Comparison of ENCODE assay signal across 8 cellular contexts in genomic region chr4:158817562-158818370, GRCh38. TPM values are rescaled to one million over a fixed set of nuclear protein-coding genes. Genes with fewer than 3 reads are reported as not detected.
DNase-seq lines count a peak whose midpoint lies in the region; ATAC-seq and TF ChIP-seq lines count a peak whose summit lies in the region.

No MANE protein-coding gene starts in this region.

- H3K27ac ChIP-seq in heart left ventricle = peak overlapping the region in 9 of 12 donors; percentile 1 to 72 (median 15)
- H3K27ac ChIP-seq in neural progenitor cell = no peak overlapping the region

- H3K4me1 Mint-ChIP-seq in neural progenitor cell = peaks cover 2% of the 10 kb centered on the region

- H2AFZ ChIP-seq in neural progenitor cell (replicated peaks) = no peak overlapping the region

- no peak for TF ChIP-seq POLR2A in heart left ventricle (IDR thresholded peaks at IDR 0.05)

- no peaks in the 10 kb centered on the region for H3K27me3 ChIP-seq in heart left ventricle
- no peaks in the 10 kb centered on the region for H3K27me3 ChIP-seq in neural progenitor cell

- H3K4me2 ChIP-seq in neural progenitor cell = no peak overlapping the region

- H3K4me3 ChIP-seq in heart left ventricle = no peak overlapping the region
- H3K4me3 ChIP-seq in neural progenitor cell = no peak overlapping the region

- intact Hi-C loops in heart left ventricle (cut with DNase I) = no loop called here

- peaks cover 2% of the 10 kb centered on the region for H3K36me3 Mint-ChIP-seq in neural progenitor cell

- TF ChIP-seq CTCF in heart left ventricle (IDR thresholded peaks at IDR 0.05) = no peak
- no peak for TF ChIP-seq CTCF in neural progenitor cell (IDR thresholded peaks at IDR 0.05)

- H3K9ac ChIP-seq in neural progenitor cell = no peak overlapping the region

- no peak overlapping the region for H3K4me3 Mint-ChIP-seq in neural progenitor cell

- H3K27ac Mint-ChIP-seq in neural progenitor cell = no peak overlapping the region

- H3K9me3 Mint-ChIP-seq in neural progenitor cell = no peaks in the 10 kb centered on the region

- DNase-seq in CD1c-positive myeloid dendritic cell (ENCODE audit: extremely low spot score) (peak; percentile 87), LHCN-M2 (ENCODE audit: low read depth) (peak; percentile 51), heart left ventricle (no peak), neural progenitor cell (ENCODE audit: low spot score) (no peak), NCI-H226 (no peak)
- no peak for DNase-seq in stimulated activated CD4-positive, alpha-beta T cell treated with anti-CD3 and anti-CD28 coated beads, Interleukin-2, amount 100 ng/mL, for 24 hours

- H3K36me3 ChIP-seq in heart left ventricle (no peaks in the 10 kb centered on the region), neural progenitor cell (no peaks in the 10 kb centered on the region)

- H3K4me1 ChIP-seq in heart left ventricle (peaks cover 13 to 82% (median 57%) of the 10 kb centered on the region in 12 donors), neural progenitor cell (no peaks in the 10 kb centered on the region)

- ATAC-seq in GM21423 (IDR thresholded peaks at IDR 0.05; ENCODE audit: unreplicated experiment) = peak; percentile 71
- peak in 3 of 4 donors; percentile 14 to 61 (median 29) for ATAC-seq in heart left ventricle
- no peak for ATAC-seq in HG02840 (IDR thresholded peaks at IDR 0.05; ENCODE audit: low FRiP score, unreplicated experiment)

- H3K79me2 ChIP-seq in neural progenitor cell (ENCODE audit: low read depth) = no peaks in the 10 kb centered on the region

- H3K27me3 Mint-ChIP-seq in neural progenitor cell (ENCODE audit: insufficient read depth, low read depth) = peaks cover 5% of the 10 kb centered on the region

- no peaks in the 10 kb centered on the region for H4K20me1 ChIP-seq in neural progenitor cell (ENCODE audit: low read depth)

- 77 to 85% (median 81%) methylated on average over 10 of the region's 10 CpGs for WGBS in heart left ventricle, 4 donors

- H3K9me3 ChIP-seq in heart left ventricle (no peaks in the 10 kb centered on the region), neural progenitor cell (ENCODE audit: low read depth) (no peaks in the 10 kb centered on the region)

- no peaks in the 10 kb centered on the region for H3F3A ChIP-seq in neural progenitor cell (ENCODE audit: low read depth)

RNA-seq across cellular contexts. Expression of gene FNIP2, which starts 48.9 kb away (rescaled TPM):
- total RNA-seq in LHCN-M2 (2014; rRNA removed) (15.1 and 17.6 TPM in 2 replicates), heart left ventricle (10 to 100 TPM; 32.4 to 87.4 (median 44.7) TPM), neural progenitor cell (ENCODE audit: low replicate concordance) (9.9 and 10.5 TPM in 2 replicates)
- 6.8 TPM for polyA plus RNA-seq in LHCN-M2 (2012)
- polyA plus RNA-seq in heart left ventricle = 10 to 100 TPM; 14.5 to 36.8 TPM

Comparison
In these comparisons a context has a peak if more than half of its experiments do, and no peak if none do; other contexts are left out.
1. DNase-seq: peak in CD1c-positive myeloid dendritic cell (single experiment) and LHCN-M2 (single experiment); none in heart left ventricle (0 of 5), neural progenitor cell (single experiment), NCI-H226 (single experiment) and stimulated activated CD4-positive, alpha-beta T cell treated with anti-CD3 and anti-CD28 coated beads, Interleukin-2, amount 100 ng/mL, for 24 hours (0 of 2).